Comparison of ENCODE assay signal across 2 cellular contexts in the genomic region with DNA sequence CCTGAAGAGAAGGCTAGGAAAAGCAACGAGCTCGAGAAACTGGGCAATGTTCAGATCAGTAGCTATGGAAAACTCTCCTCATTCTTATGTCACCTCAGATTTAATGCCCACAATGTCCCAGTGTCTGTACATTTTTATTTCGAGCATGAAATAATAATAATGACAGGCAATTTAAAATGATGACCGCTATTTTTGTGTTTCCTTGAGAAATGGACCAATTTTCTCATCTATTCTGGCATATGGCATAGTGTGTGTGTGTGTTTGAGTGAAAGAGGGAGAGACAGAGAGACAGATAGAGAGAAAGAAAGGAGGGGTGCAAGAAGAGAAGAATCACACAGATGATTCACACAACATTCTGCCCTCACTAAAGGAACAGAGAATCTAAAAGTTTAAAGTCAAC.
A peak's percentile ranks its signal among the peaks of the same experiment; 100 is the strongest.
TF ChIP-seq lines count a peak whose summit lies in the region.

No MANE protein-coding gene starts in this region.

TF ChIP-seq in endothelial cell of umbilical vein, 7 proteins besides CTCF, POLR2A, EP300 and RAD21 (continued from another document):
- TF ChIP-seq FOS (IDR thresholded peaks at IDR 0.05; ENCODE audit: borderline replicate concordance, insufficient read depth, low read length) (no peak), JUN (IDR thresholded peaks at IDR 0.05; ENCODE audit: borderline replicate concordance, insufficient read depth, insufficient read length, low read depth) (no peak), EZH2 (IDR thresholded peaks at IDR 0.05; ENCODE audit: borderline replicate concordance, low read depth, low read length, severe bottlenecking) (no peak), MAX (IDR thresholded peaks at IDR 0.05; ENCODE audit: insufficient read depth, insufficient read length) (no peak)
TF ChIP-seq in endothelial cell of umbilical vein: peak in this region for 0.

TF ChIP-seq in neural cell, 6 proteins besides CTCF, POLR2A, EP300 and RAD21 (continued from another document):
- peak; percentile 60 for TF ChIP-seq REST (IDR thresholded peaks at IDR 0.05; ENCODE audit: borderline replicate concordance)
TF ChIP-seq in neural cell: peak in this region for 2.
